Comparison of ENCODE assay signal across 18 cellular contexts in genomic region chr20:48875233-48875913, GRCh38. TPM values are rescaled to one million over a fixed set of nuclear protein-coding genes. Genes with fewer than 3 reads are reported as not detected.
DNase-seq lines count a peak whose midpoint lies in the region; ATAC-seq and FAIRE-seq lines count a peak whose summit lies in the region.
"Had no signal": no experiment of that assay in that cellular context is flagged by ENCODE, and none has a peak within 500 bp of the region (broad histone marks: within the 10 kb centered on the region; RNA-seq: fewer than 3 reads in every experiment).

No MANE protein-coding gene starts in this region.

- peaks cover 20% of the 10 kb centered on the region for H3K4me1 Mint-ChIP-seq in activated naive CD4-positive, alpha-beta T cell treated with anti-CD3 and anti-CD28 coated beads, Interleukin-2, amount 10 ng/mL, durations not matched to agents 7 days and 5 days
- peaks cover 19 to 20% of the 10 kb centered on the region in 2 donors for H3K4me1 Mint-ChIP-seq in effector memory CD8-positive, alpha-beta T cell (ENCODE audit: low read depth in 2 of 2)

- DNase-seq in activated naive CD4-positive, alpha-beta T cell treated with anti-CD3 and anti-CD28 coated beads, Interleukin-2, amount 50 U/mL, for 72 hours (ENCODE audit: low spot score in 2 of 2) = no peak
- DNase-seq in activated naive CD4-positive, alpha-beta T cell treated with anti-CD3 and anti-CD28 coated beads, Interleukin-2, amount 10 ng/mL, durations not matched to agents 7 days and 5 days = no peak
- DNase-seq in NCI-H524 (lab: John Stamatoyannopoulos, UW) (peak; percentile 50 to 81), urothelium cell line (ENCODE audit: low spot score) (no peak), NK-92 (lab: John Stamatoyannopoulos, UW; ENCODE audit: unreplicated experiment) (no peak), LoVo (ENCODE audit: low spot score) (no peak)
- no peak for DNase-seq in effector memory CD8-positive, alpha-beta T cell
- DNase-seq: activated CD4-positive, alpha-beta T cell treated with anti-CD3 and anti-CD28 coated beads, Interleukin-2, amount 50 U/mL, for 4 hours; activated naive CD4-positive, alpha-beta T cell treated with anti-CD3 and anti-CD28 coated beads, Interleukin-2, amount 50 U/mL, for 16 hours; activated T-cell treated with anti-CD3 and anti-CD28 coated beads for 4 hours; COR-L47; NCI-H774; SW 1271 had no signal

- H3K27me3 Mint-ChIP-seq in activated naive CD4-positive, alpha-beta T cell treated with anti-CD3 and anti-CD28 coated beads, Interleukin-2, amount 10 ng/mL, durations not matched to agents 7 days and 5 days = peaks cover 17% of the 10 kb centered on the region
- H3K27me3 Mint-ChIP-seq in effector memory CD8-positive, alpha-beta T cell = no peaks in the 10 kb centered on the region

- no peak overlapping the region for H3K4me3 Mint-ChIP-seq in activated naive CD4-positive, alpha-beta T cell treated with anti-CD3 and anti-CD28 coated beads, Interleukin-2, amount 10 ng/mL, durations not matched to agents 7 days and 5 days
- H3K4me3 Mint-ChIP-seq in effector memory CD8-positive, alpha-beta T cell = no peak overlapping the region
- H3K4me3 Mint-ChIP-seq: nephron had no signal

- peak; percentile 78 for FAIRE-seq in urothelium cell line (lab: Jason Lieb, UNC)
- FAIRE-seq: colon, endometrium had no signal

- H3K9me3 Mint-ChIP-seq in activated naive CD4-positive, alpha-beta T cell treated with anti-CD3 and anti-CD28 coated beads, Interleukin-2, amount 50 U/mL, for 72 hours = peaks cover 4 to 5% of the 10 kb centered on the region in 2 donors
- H3K9me3 Mint-ChIP-seq in activated naive CD4-positive, alpha-beta T cell treated with anti-CD3 and anti-CD28 coated beads, Interleukin-2, amount 10 ng/mL, durations not matched to agents 7 days and 5 days = peaks cover 6% of the 10 kb centered on the region
- H3K9me3 Mint-ChIP-seq in effector memory CD8-positive, alpha-beta T cell = no peaks in the 10 kb centered on the region
- H3K9me3 Mint-ChIP-seq: nephron had no signal

- peak overlapping the region; percentile 7 to 73 for H3K27ac Mint-ChIP-seq in activated naive CD4-positive, alpha-beta T cell treated with anti-CD3 and anti-CD28 coated beads, Interleukin-2, amount 50 U/mL, for 72 hours
- H3K27ac Mint-ChIP-seq in activated naive CD4-positive, alpha-beta T cell treated with anti-CD3 and anti-CD28 coated beads, Interleukin-2, amount 10 ng/mL, durations not matched to agents 7 days and 5 days = no peak overlapping the region
- peak overlapping the region in 1 of 2 donors; percentile 3 for H3K27ac Mint-ChIP-seq in effector memory CD8-positive, alpha-beta T cell
- H3K27ac Mint-ChIP-seq: nephron had no signal

- ATAC-seq in activated naive CD4-positive, alpha-beta T cell treated with anti-CD3 and anti-CD28 coated beads, Interleukin-2, amount 50 U/mL, for 72 hours = no peak
- peak; percentile 37 for ATAC-seq in effector memory CD8-positive, alpha-beta T cell (replicated peaks)
- ATAC-seq in GM21717 (IDR thresholded peaks at IDR 0.05; ENCODE audit: unreplicated experiment) = no peak
- ATAC-seq: HCT116 had no signal

- H3K36me3 Mint-ChIP-seq in activated naive CD4-positive, alpha-beta T cell treated with anti-CD3 and anti-CD28 coated beads, Interleukin-2, amount 50 U/mL, for 72 hours = peaks cover 4 to 7% of the 10 kb centered on the region in 2 donors
- H3K36me3 Mint-ChIP-seq in activated naive CD4-positive, alpha-beta T cell treated with anti-CD3 and anti-CD28 coated beads, Interleukin-2, amount 10 ng/mL, durations not matched to agents 7 days and 5 days = peaks cover 7% of the 10 kb centered on the region
- H3K36me3 Mint-ChIP-seq in effector memory CD8-positive, alpha-beta T cell (ENCODE audit: insufficient read depth) = no peaks in the 10 kb centered on the region

- CTCF ChIA-PET in activated naive CD4-positive, alpha-beta T cell treated with anti-CD3 and anti-CD28 coated beads, Interleukin-2, amount 10 ng/mL, durations not matched to agents 7 days and 5 days (lab: Charles Lee) = no interaction called here

RNA-seq across cellular contexts. Expression of gene ARFGEF2, which starts 46.1 kb away (rescaled TPM):
- 10 to 100 TPM; 23.6 to 24.7 TPM for total RNA-seq in activated naive CD4-positive, alpha-beta T cell treated with anti-CD3 and anti-CD28 coated beads, Interleukin-2, amount 50 U/mL, for 72 hours

RNA-seq across cellular contexts. Expression of gene PREX1, which starts 47.6 kb away (rescaled TPM):
- 10 to 100 TPM; 30.6 to 51.8 TPM for total RNA-seq in activated naive CD4-positive, alpha-beta T cell treated with anti-CD3 and anti-CD28 coated beads, Interleukin-2, amount 50 U/mL, for 72 hours

Comparison
In these comparisons a context has a peak if more than half of its experiments do, and no peak if none do; other contexts are left out.
1. DNase-seq: peak in NCI-H524 (2 of 2); none in activated naive CD4-positive, alpha-beta T cell treated with anti-CD3 and anti-CD28 coated beads, Interleukin-2, amount 50 U/mL, for 72 hours (0 of 2), activated naive CD4-positive, alpha-beta T cell treated with anti-CD3 and anti-CD28 coated beads, Interleukin-2, amount 10 ng/mL, durations not matched to agents 7 days and 5 days (single experiment), effector memory CD8-positive, alpha-beta T cell (0 of 3), urothelium cell line (single experiment), NK-92 (single experiment) and LoVo (single experiment).